In the genomic region with DNA sequence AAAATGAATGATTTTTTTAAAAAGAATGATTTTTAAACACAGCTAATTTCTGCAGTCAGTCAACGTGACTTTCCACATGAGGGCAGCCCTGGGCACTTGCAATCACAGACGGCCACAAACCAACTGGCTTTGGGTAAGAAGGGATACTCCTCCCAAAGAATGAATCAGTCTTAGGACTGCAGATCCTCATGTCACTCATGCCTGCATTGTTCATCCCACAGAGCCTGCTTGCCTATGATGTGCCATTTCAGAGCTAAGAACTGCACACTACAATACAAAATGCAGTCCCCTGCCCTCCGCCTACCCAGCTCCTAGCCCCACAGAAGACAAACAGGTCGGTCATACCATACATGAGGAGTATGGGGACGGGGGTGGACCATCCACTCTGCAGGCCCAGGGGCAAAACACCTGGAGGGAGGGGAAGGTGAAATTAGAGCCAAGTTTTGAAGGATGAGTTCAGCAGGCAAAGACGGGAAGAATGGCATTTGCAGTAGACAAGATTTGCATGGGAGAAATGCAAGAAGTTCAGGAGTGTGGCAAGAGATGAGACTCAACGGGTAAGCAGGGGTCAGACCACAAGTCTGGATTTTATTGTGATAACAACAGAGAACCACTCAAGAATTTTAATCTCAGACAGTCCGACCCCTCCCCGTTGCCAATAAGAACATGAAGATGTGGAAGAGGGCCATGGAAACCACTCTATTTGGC, we compare ENCODE assay signal across 8 cellular contexts. TPM values are rescaled to one million over a fixed set of nuclear protein-coding genes. Genes with fewer than 3 reads are reported as not detected.
A peak's percentile ranks its signal among the peaks of the same experiment; 100 is the strongest.
DNase-seq lines count a peak whose midpoint lies in the region; ATAC-seq and TF ChIP-seq lines count a peak whose summit lies in the region.

No MANE protein-coding gene starts in this region.

- H3K27ac Mint-ChIP-seq in dendritic cell treated with granulocyte-macrophage colony-stimulating factor and Interleukin-4, amounts not matched to agents 40 ng/mL and 50 ng/mL, for 4 days: peak overlapping the region; percentile 68

- DNase-seq in Caki2 (ENCODE audit: low read depth): peak; percentile 82
- peak; percentile 59 for DNase-seq in NB4 (ENCODE audit: low read depth)
- DNase-seq in GDM1 (lab: John Stamatoyannopoulos, UW): no peak
- DNase-seq in C1 segment of cervical spinal cord (lab: John Stamatoyannopoulos, UW): no peak
- no peak for DNase-seq in GF-D8 (lab: John Stamatoyannopoulos, UW)

- no peaks in the 10 kb centered on the region for H3K27me3 Mint-ChIP-seq in dendritic cell treated with granulocyte-macrophage colony-stimulating factor and Interleukin-4, amounts not matched to agents 40 ng/mL and 50 ng/mL, for 4 days

- H3K4me3 Mint-ChIP-seq in dendritic cell treated with granulocyte-macrophage colony-stimulating factor and Interleukin-4, amounts not matched to agents 40 ng/mL and 50 ng/mL, for 4 days: no peak overlapping the region

- intact Hi-C loops in dendritic cell treated with granulocyte-macrophage colony-stimulating factor and Interleukin-4, amounts not matched to agents 40 ng/mL and 50 ng/mL, for 4 days (cut with micrococcal nuclease): loop anchor here (5.0 to 10.0 kb wide), 2 partner anchors 42 to 95 kb away; partner anchors contain the start of gene TTLL1

- H3K36me3 ChIP-seq in neutrophil: no peaks in the 10 kb centered on the region

- peak; percentile 13 for TF ChIP-seq CTCF in NB4 (IDR thresholded peaks at IDR 0.05; ENCODE audit: low read depth, low read length)
- TF ChIP-seq CTCF in neutrophil (IDR thresholded peaks at IDR 0.05): no peak

- no peaks in the 10 kb centered on the region for H3K9me3 ChIP-seq in neutrophil

- peaks cover 42 to 47% of the 10 kb centered on the region in 2 experiments for H3K4me1 ChIP-seq in neutrophil (ENCODE audit: control insufficient read depth in 1 of 2, insufficient read depth in 1 of 2, low read depth in 1 of 2, low read length in 1 of 2)

- no peak for TF ChIP-seq POLR2A in NB4 (IDR thresholded peaks at IDR 0.05; ENCODE audit: extremely low read depth, insufficient read length)

- H3K27me3 ChIP-seq in neutrophil: no peaks in the 10 kb centered on the region

- peaks cover 80% of the 10 kb centered on the region for H3K4me1 Mint-ChIP-seq in dendritic cell treated with granulocyte-macrophage colony-stimulating factor and Interleukin-4, amounts not matched to agents 40 ng/mL and 50 ng/mL, for 4 days (ENCODE audit: low read depth)

- in situ Hi-C loops in Caki2 (cut with HindIII; ENCODE audit: low pct_unique_long_range_greater_than_20kb, low sequenced_read_pairs): no loop called here

- H3K4me3 ChIP-seq in NB4 (ENCODE audit: low read depth, low read length) (no peak overlapping the region), neutrophil (ENCODE audit: low read depth in 1 of 2, low read length in 1 of 2) (no peak overlapping the region)

- peak overlapping the region; percentile 45 for H3K27ac ChIP-seq in neutrophil

- no peaks in the 10 kb centered on the region for H3K9me3 Mint-ChIP-seq in dendritic cell treated with granulocyte-macrophage colony-stimulating factor and Interleukin-4, amounts not matched to agents 40 ng/mL and 50 ng/mL, for 4 days

- no peak for ATAC-seq in GM21528 (IDR thresholded peaks at IDR 0.05; ENCODE audit: low FRiP score, unreplicated experiment)

- H3K36me3 Mint-ChIP-seq in dendritic cell treated with granulocyte-macrophage colony-stimulating factor and Interleukin-4, amounts not matched to agents 40 ng/mL and 50 ng/mL, for 4 days (ENCODE audit: low read depth): peaks cover 5% of the 10 kb centered on the region

RNA-seq across cellular contexts. Expression of gene PACSIN2, which starts 24.7 kb away (rescaled TPM):
- total RNA-seq in Caki2 (2014; rRNA removed; shearing (Covaris generic); ENCODE audit: low replicate concordance): 145 and 175 TPM in 2 replicates

Comparison
In these comparisons a context has a peak if more than half of its experiments do, and no peak if none do; other contexts are left out.
1. DNase-seq: peak in Caki2 (single experiment) and NB4 (single experiment); none in GDM1 (single experiment), C1 segment of cervical spinal cord (0 of 14) and GF-D8 (single experiment).